ENCODE assay signal across 28 cellular contexts in genomic region chr15:71484080-71484479, GRCh38.
"Had no signal": no experiment of that assay in that cellular context is flagged by ENCODE, and none has a peak within 500 bp of the region (broad histone marks: within the 10 kb centered on the region; RNA-seq: fewer than 3 reads in every experiment).

No MANE protein-coding gene starts in this region.

- H3K27ac Mint-ChIP-seq: immature natural killer cell; naive thymus-derived CD8-positive, alpha-beta T cell; nephron; progenitor cell of endocrine pancreas; stimulated activated memory B cell treated with anti-CD40 and anti-IgM and Interleukin-4, amounts not matched to agents 10 μg/mL and 1 μg/mL and 100 μg/mL, for 72 hours; stimulated activated naive CD8-positive, alpha-beta T cell treated with anti-CD3 and anti-CD28 coated beads, Interleukin-15, amount 100 ng/mL, for 72 hours had no signal

- H3K9me3 ChIP-seq: left lung, lower lobe of right lung, right atrium auricular region, right lobe of liver, testis, tibial artery, upper lobe of right lung had no signal

- H3K9me3 Mint-ChIP-seq: immature natural killer cell; neural crest cell; stimulated activated memory B cell treated with anti-CD40 and anti-IgM and Interleukin-4, amounts not matched to agents 10 μg/mL and 1 μg/mL and 100 μg/mL, for 72 hours; stimulated activated naive CD8-positive, alpha-beta T cell treated with anti-CD3 and anti-CD28 coated beads, Interleukin-15, amount 100 ng/mL, for 72 hours had no signal

- H3K36me3 Mint-ChIP-seq: immature natural killer cell; naive thymus-derived CD8-positive, alpha-beta T cell; stimulated activated memory B cell treated with anti-CD40 and anti-IgM and Interleukin-4, amounts not matched to agents 10 μg/mL and 1 μg/mL and 100 μg/mL, for 72 hours had no signal

- H3K27me3 Mint-ChIP-seq: stimulated activated memory B cell treated with anti-CD40 and anti-IgM and Interleukin-4, amounts not matched to agents 10 μg/mL and 1 μg/mL and 100 μg/mL, for 72 hours had no signal

- H3K27me3 ChIP-seq: left lung, right atrium auricular region, right lobe of liver, testis, tibial artery, upper lobe of right lung had no signal

- DNase-seq: hypothalamus; immature natural killer cell; kidney; left colon; left lung; lower lobe of right lung; mammary epithelial cell; mesenchymal stem cell; naive thymus-derived CD8-positive, alpha-beta T cell; nucleus accumbens; right lobe of liver; stimulated activated CD4-positive, alpha-beta T cell treated with anti-CD3 and anti-CD28 coated beads, Interleukin-1b, Interleukin-23, amount 100 ng/mL, for 48 hours; stimulated activated CD4-positive, alpha-beta T cell treated with anti-CD3 and anti-CD28 coated beads, Interleukin-2, amount 100 ng/mL, for 48 hours; stimulated activated CD4-positive, alpha-beta T cell treated with anti-CD3 and anti-CD28 coated beads, Interleukin-4, amount 100 ng/mL, for 4 hours; stimulated activated CD8-positive, alpha-beta memory T cell treated with anti-CD3 and anti-CD28 coated beads, Interleukin-4, amount 100 ng/mL, for 48 hours; stimulated activated naive CD4-positive, alpha-beta T cell treated with Interleukin-2 at 50 U/mL for 16 hours; stimulated activated naive CD8-positive, alpha-beta T cell treated with anti-CD3 and anti-CD28 coated beads, Interleukin-15, amount 100 ng/mL, for 72 hours; testis; tibial artery; trophoblast cell; upper lobe of right lung had no signal

- H3K4me3 ChIP-seq: left lung, lower lobe of right lung, right atrium auricular region, right lobe of liver, smooth muscle cell, testis, tibial artery, upper lobe of right lung had no signal

- H3K27ac ChIP-seq: left lung, lower lobe of right lung, parathyroid adenoma, right atrium auricular region, right lobe of liver, testis, tibial artery, upper lobe of right lung had no signal

- H3K4me1 ChIP-seq: left lung, lower lobe of right lung, parathyroid adenoma, right lobe of liver, testis, upper lobe of right lung had no signal

- H3K36me3 ChIP-seq: left lung, lower lobe of right lung, right atrium auricular region, right lobe of liver, tibial artery, upper lobe of right lung had no signal

- H3K4me1 Mint-ChIP-seq: immature natural killer cell; naive thymus-derived CD8-positive, alpha-beta T cell; nephron; neural crest cell; stimulated activated memory B cell treated with anti-CD40 and anti-IgM and Interleukin-4, amounts not matched to agents 10 μg/mL and 1 μg/mL and 100 μg/mL, for 72 hours; stimulated activated naive CD8-positive, alpha-beta T cell treated with anti-CD3 and anti-CD28 coated beads, Interleukin-15, amount 100 ng/mL, for 72 hours had no signal

- H3K4me3 Mint-ChIP-seq: immature natural killer cell; naive thymus-derived CD8-positive, alpha-beta T cell; nephron; neural crest cell; stimulated activated memory B cell treated with anti-CD40 and anti-IgM and Interleukin-4, amounts not matched to agents 10 μg/mL and 1 μg/mL and 100 μg/mL, for 72 hours; stimulated activated naive CD8-positive, alpha-beta T cell treated with anti-CD3 and anti-CD28 coated beads, Interleukin-15, amount 100 ng/mL, for 72 hours had no signal

- ATAC-seq: left colon; left lung; lower lobe of right lung; naive thymus-derived CD8-positive, alpha-beta T cell; right lobe of liver; stimulated activated memory B cell treated with anti-CD40 and anti-IgM and Interleukin-4, amounts not matched to agents 10 μg/mL and 1 μg/mL and 100 μg/mL, for 72 hours; stimulated activated naive CD8-positive, alpha-beta T cell treated with anti-CD3 and anti-CD28 coated beads, Interleukin-15, amount 100 ng/mL, for 72 hours; upper lobe of right lung had no signal
